ENCODE assay signal across 8 cellular contexts in genomic region chr5:159262472-159262858, GRCh38. TPM values are rescaled to one million over a fixed set of nuclear protein-coding genes. Genes with fewer than 3 reads are reported as not detected.
DNase-seq lines count a peak whose midpoint lies in the region; ATAC-seq, FAIRE-seq and TF ChIP-seq lines count a peak whose summit lies in the region.

No MANE protein-coding gene starts in this region.

- peak overlapping the region; percentile 75 for H3K27ac ChIP-seq in 22Rv1

- no peak for FAIRE-seq in GM18507 (lab: Jason Lieb, UNC)

- DNase-seq in GM18507 (ENCODE audit: extremely low spot score, insufficient read length, low read depth) = peak; percentile 1
- DNase-seq in SW480 (ENCODE audit: low spot score) = peak; percentile 56
- peak; percentile 17 for DNase-seq in fibroblast of mammary gland (ENCODE audit: low read depth)
- DNase-seq in occipital lobe (lab: John Stamatoyannopoulos, UW) = peak; percentile 4
- DNase-seq in left lobe of liver (ENCODE audit: low spot score) = no peak
- DNase-seq in NCI-H187 (lab: John Stamatoyannopoulos, UW) = no peak

- TF ChIP-seq CTCF in 22Rv1 (IDR thresholded peaks at IDR 0.05) (no peak), fibroblast of mammary gland (conservative IDR thresholded peaks at IDR 0.05; ENCODE audit: control insufficient read depth, insufficient read depth, low read depth, low read length) (no peak)

- ATAC-seq in HG03135 (IDR thresholded peaks at IDR 0.05; ENCODE audit: unreplicated experiment) = peak; percentile 3
- ATAC-seq in left lobe of liver = no peak

- H3K4me3 ChIP-seq in fibroblast of mammary gland (ENCODE audit: control insufficient read depth, low read depth, low read length) = peak overlapping the region; percentile 98

RNA-seq across cellular contexts. Expression of gene UBLCP1, which starts 0.6 kb away (rescaled TPM):
- total RNA-seq in occipital lobe (14.0 TPM), left lobe of liver (5.9 TPM)

RNA-seq across cellular contexts. Expression of gene RNF145, which starts 53.1 kb away (rescaled TPM):
- total RNA-seq in occipital lobe (128 TPM), left lobe of liver (8.4 TPM)

Comparison
In these comparisons a context has a peak if more than half of its experiments do, and no peak if none do; other contexts are left out.
1. DNase-seq: peak in GM18507 (single experiment), SW480 (single experiment), fibroblast of mammary gland (single experiment) and occipital lobe (single experiment); none in left lobe of liver (single experiment) and NCI-H187 (0 of 2).
2. RNA of gene RNF145, which starts 53.1 kb away (total RNA-seq): 128 TPM in occipital lobe (single experiment); 8.4 TPM in left lobe of liver (single experiment); every median in the first group is over 10 times any median in the second.